In the genomic region with DNA sequence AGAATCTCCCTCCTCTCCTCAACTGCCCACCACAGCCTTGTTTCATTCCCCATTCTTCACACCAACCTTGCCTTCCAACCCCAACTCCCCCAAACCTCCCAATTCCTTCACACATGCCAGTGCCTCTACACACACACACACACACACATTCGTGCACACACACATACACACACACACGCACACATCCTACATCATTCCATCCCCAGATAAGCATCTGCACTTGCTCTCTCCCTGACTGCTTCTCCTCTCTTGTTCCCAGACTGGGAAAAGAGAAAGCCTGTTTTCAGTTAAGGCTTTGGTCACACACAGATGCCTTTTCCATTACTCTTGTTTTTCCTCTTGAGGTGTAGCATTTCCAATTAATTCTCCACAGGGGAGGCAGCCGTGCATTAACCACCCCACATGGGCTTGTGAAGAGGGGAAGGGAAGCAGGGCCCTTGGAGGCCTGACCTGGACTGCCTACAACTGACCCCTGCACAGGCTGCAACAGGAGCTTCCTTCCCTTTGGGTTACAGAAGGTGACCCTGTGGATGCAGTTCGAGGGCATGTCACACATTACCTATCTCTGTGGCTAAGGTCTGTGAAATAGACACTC, we compare ENCODE assay signal across 29 cellular contexts. TPM values are rescaled to one million over a fixed set of nuclear protein-coding genes. Genes with fewer than 3 reads are reported as not detected.
"Had no signal": no experiment of that assay in that cellular context is flagged by ENCODE, and none has a peak within 500 bp of the region (broad histone marks: within the 10 kb centered on the region; RNA-seq: fewer than 3 reads in every experiment).

No MANE protein-coding gene starts in this region.

- FAIRE-seq: frontal cortex, islet of Langerhans had no signal

- H3K4me2 ChIP-seq: smooth muscle cell had no signal

- H3K4me3 Mint-ChIP-seq: activated B cell treated with CpG ODN at 0.5 μM for 24 hours; activated CD4-positive, alpha-beta T cell treated with anti-CD3 and anti-CD28 coated beads for 36 hours; activated naive CD4-positive, alpha-beta T cell treated with anti-CD3 and anti-CD28 coated beads for 36 hours; activated naive CD8-positive, alpha-beta T cell treated with anti-CD3 and anti-CD28 coated beads, Interleukin-2, amount 10 ng/mL, durations not matched to agents 7 days and 5 days; nephron; T-helper 1 cell treated with Interleukin-12 subunit alpha and Interleukin-12 subunit beta and Interleukin-4 antibody, amounts not matched to agents 30 μg/mL and 1 μg/mL, for 36 hours had no signal

- H3K4me3 ChIP-seq: sigmoid colon, smooth muscle cell, testis, vagina had no signal

- H3K4me1 ChIP-seq: parathyroid adenoma, testis, vagina had no signal

- ATAC-seq: activated CD4-positive, alpha-beta T cell treated with anti-CD3 and anti-CD28 coated beads for 36 hours had no signal

- H3K36me3 Mint-ChIP-seq: activated naive CD8-positive, alpha-beta T cell treated with anti-CD3 and anti-CD28 coated beads, Interleukin-2, amount 10 ng/mL, durations not matched to agents 7 days and 5 days had no signal

- H3K9me3 ChIP-seq: sigmoid colon, testis, vagina had no signal

- H3K4me1 Mint-ChIP-seq: activated B cell treated with CpG ODN at 0.5 μM for 24 hours; activated CD4-positive, alpha-beta T cell treated with anti-CD3 and anti-CD28 coated beads for 36 hours; activated naive CD8-positive, alpha-beta T cell treated with anti-CD3 and anti-CD28 coated beads, Interleukin-2, amount 10 ng/mL, durations not matched to agents 7 days and 5 days had no signal

- H3K36me3 ChIP-seq: sigmoid colon, vagina had no signal

- H3K27ac ChIP-seq: parathyroid adenoma, sigmoid colon, testis, vagina had no signal

- DNase-seq: activated B cell treated with CpG ODN at 0.5 μM for 24 hours; activated CD4-positive, alpha-beta T cell treated with anti-CD3 and anti-CD28 coated beads for 36 hours; activated CD4-positive, alpha-beta T cell treated with anti-CD3 and anti-CD28 coated beads, Interleukin-2, amount 50 U/mL, for 4 hours; activated effector memory CD4-positive, alpha-beta T cell treated with Interleukin-2 at 50 U/mL for 16 hours; activated naive CD4-positive, alpha-beta T cell treated with anti-CD3 and anti-CD28 coated beads for 36 hours; activated naive CD8-positive, alpha-beta T cell treated with anti-CD3 and anti-CD28 coated beads, Interleukin-2, amount 10 ng/mL, durations not matched to agents 7 days and 5 days; activated T-cell treated with anti-CD3 and anti-CD28 coated beads, Interleukin-2, amount 50 U/mL, for 48 hours; amygdala; caudate nucleus; dermis blood vessel endothelial cell; effector CD8-positive, alpha-beta T cell; erythroblast; hypothalamus; nucleus accumbens; sigmoid colon; stimulated activated CD4-positive, alpha-beta T cell treated with anti-CD3 and anti-CD28 coated beads, Interleukin-15, amount 100 ng/mL, for 24 hours; stimulated activated CD8-positive, alpha-beta memory T cell treated with anti-CD3 and anti-CD28 coated beads, Interleukin-4, amount 100 ng/mL, for 48 hours; stimulated activated naive CD4-positive, alpha-beta T cell; T1000; testis; trophoblast cell had no signal

- H3K9me3 Mint-ChIP-seq: activated B cell treated with CpG ODN at 0.5 μM for 24 hours; activated naive CD4-positive, alpha-beta T cell treated with anti-CD3 and anti-CD28 coated beads for 36 hours; activated naive CD8-positive, alpha-beta T cell treated with anti-CD3 and anti-CD28 coated beads, Interleukin-2, amount 10 ng/mL, durations not matched to agents 7 days and 5 days; nephron; T-helper 1 cell treated with Interleukin-12 subunit alpha and Interleukin-12 subunit beta and Interleukin-4 antibody, amounts not matched to agents 30 μg/mL and 1 μg/mL, for 36 hours had no signal

- H3K27me3 Mint-ChIP-seq: activated CD4-positive, alpha-beta T cell treated with anti-CD3 and anti-CD28 coated beads for 36 hours; activated naive CD8-positive, alpha-beta T cell treated with anti-CD3 and anti-CD28 coated beads, Interleukin-2, amount 10 ng/mL, durations not matched to agents 7 days and 5 days had no signal

- H2AFZ ChIP-seq: parathyroid adenoma had no signal

- H3K9ac ChIP-seq: parathyroid adenoma had no signal

- H3K27me3 ChIP-seq: sigmoid colon, testis, vagina had no signal

- H3K27ac Mint-ChIP-seq: activated B cell treated with CpG ODN at 0.5 μM for 24 hours; activated CD4-positive, alpha-beta T cell treated with anti-CD3 and anti-CD28 coated beads for 36 hours; activated naive CD4-positive, alpha-beta T cell treated with anti-CD3 and anti-CD28 coated beads for 36 hours; activated naive CD8-positive, alpha-beta T cell treated with anti-CD3 and anti-CD28 coated beads, Interleukin-2, amount 10 ng/mL, durations not matched to agents 7 days and 5 days; nephron; T-helper 1 cell treated with Interleukin-12 subunit alpha and Interleukin-12 subunit beta and Interleukin-4 antibody, amounts not matched to agents 30 μg/mL and 1 μg/mL, for 36 hours had no signal

RNA-seq across cellular contexts. Expression of a gene that starts 32.0 kb away (rescaled TPM):
- total RNA-seq: activated naive CD8-positive, alpha-beta T cell treated with anti-CD3 and anti-CD28 coated beads, Interleukin-2, amount 10 ng/mL, durations not matched to agents 7 days and 5 days; mononuclear cell had no signal
